In genomic region chr7:116434820-116435341, GRCh38 we compare ENCODE assay signal across 14 cellular contexts.
DNase-seq lines count a peak whose midpoint lies in the region; ATAC-seq and TF ChIP-seq lines count a peak whose summit lies in the region.
"Had no signal": no experiment of that assay in that cellular context is flagged by ENCODE, and none has a peak within 500 bp of the region (broad histone marks: within the 10 kb centered on the region; RNA-seq: fewer than 3 reads in every experiment).

No MANE protein-coding gene starts in this region.

- POLR2A ChIA-PET in PC-9 (lab: Charles Lee; ENCODE audit: unreplicated experiment), result interaction anchor here (0.5 to 0.6 kb wide), 6 partner anchors 36 to 210 kb away, joined by 4 to 9 read pairs (median 5); no protein-coding TSS in a partner anchor

- H3K36me3 ChIP-seq in PC-9 (ENCODE audit: low read depth) (0 out of 2 replicates have a peak, but pooled peaks cover 5% of the 10 kb centered on the region), mesenchymal stem cell (ENCODE audit: control insufficient read depth in 1 of 2, insufficient read depth in 2 of 2, low read depth in 1 of 2, low read length in 2 of 2) (no peaks in the 10 kb centered on the region), tibial nerve (no peaks in the 10 kb centered on the region)
- H3K36me3 ChIP-seq: adrenal gland had no signal

- CTCF ChIA-PET in PC-9 (lab: Charles Lee), result no interaction called here
- CTCF ChIA-PET in Calu3 (lab: Charles Lee), result no interaction called here

- intact Hi-C loops in PC-9 (cut with micrococcal nuclease; ENCODE audit: unreplicated experiment), result loop anchor here (2.0 kb wide), 1 partner anchor 80 kb away; no protein-coding TSS in a partner anchor
- intact Hi-C loops in Calu3 (cut with micrococcal nuclease; ENCODE audit: unreplicated experiment), result no loop called here
- intact Hi-C loops in left ventricle myocardium superior (cut with micrococcal nuclease), result no loop called here

- H3K4me1 Mint-ChIP-seq in Calu3 (ENCODE audit: low read depth, unreplicated experiment) (peaks cover 35% of the 10 kb centered on the region), progenitor cell of endocrine pancreas (ENCODE audit: low read depth) (no peaks in the 10 kb centered on the region)
- H3K4me1 Mint-ChIP-seq: nephron progenitor cell had no signal

- H3K4me1 ChIP-seq in PC-9 (replicated peaks; ENCODE audit: insufficient read depth) (peaks cover 22% of the 10 kb centered on the region), mesenchymal stem cell (ENCODE audit: control insufficient read depth, insufficient read depth, low read depth, low read length) (no peaks in the 10 kb centered on the region), tibial nerve (peaks cover 0 to 29% (median 0%) of the 10 kb centered on the region in 4 donors)
- H3K4me1 ChIP-seq: adrenal gland had no signal

- H4K91ac ChIP-seq in mesenchymal stem cell (ENCODE audit: low read length), result no peak overlapping the region

- H3K4me3 Mint-ChIP-seq in Calu3 (ENCODE audit: low read depth, unreplicated experiment), result no peak overlapping the region
- no peak overlapping the region for H3K4me3 Mint-ChIP-seq in progenitor cell of endocrine pancreas (ENCODE audit: low read depth)
- H3K4me3 Mint-ChIP-seq: nephron progenitor cell had no signal

- TF ChIP-seq EP300 in tibial nerve (IDR thresholded peaks at IDR 0.05), result no peak

- no peaks in the 10 kb centered on the region for H3K79me2 ChIP-seq in PC-9 (ENCODE audit: low read depth)

- no peak overlapping the region for H3K4ac ChIP-seq in mesenchymal stem cell (ENCODE audit: low read depth in 1 of 2, low read length in 2 of 2)

- no peak for ATAC-seq in left ventricle myocardium superior

- H3K18ac ChIP-seq in mesenchymal stem cell (ENCODE audit: low read depth in 1 of 2, low read length in 2 of 2), result no peak overlapping the region

- H3K9ac ChIP-seq in mesenchymal stem cell (ENCODE audit: low read length), result peak overlapping the region; percentile 74

- no peaks in the 10 kb centered on the region for H3K79me1 ChIP-seq in mesenchymal stem cell (replicated peaks; ENCODE audit: low read length, poor library complexity, severe bottlenecking)

- 91% methylated on average over 1 of the region's 1 CpG for WGBS in mesenchymal stem cell
- 49 to 50% methylated on average over 1 of the region's 1 CpG for WGBS in tibial nerve, 2 donors

- H4K20me1 ChIP-seq in PC-9 (ENCODE audit: insufficient read depth), result no peaks in the 10 kb centered on the region

- peak; percentile 97 for DNase-seq in AG10803 (ENCODE audit: low read depth)
- no peak for DNase-seq in PC-9
- no peak for DNase-seq in coronary artery (ENCODE audit: low spot score)
- DNase-seq in mesenchymal stem cell, result no peak
- no peak for DNase-seq in Calu3
- no peak for DNase-seq in left ventricle myocardium superior
- no peak for DNase-seq in tibial nerve (ENCODE audit: low spot score in 2 of 2)
- DNase-seq in progenitor cell of endocrine pancreas (ENCODE audit: low spot score, unreplicated experiment), result no peak
- DNase-seq: activated CD8-positive, alpha-beta memory T cell treated with anti-CD3 and anti-CD28 coated beads, Interleukin-2, amount 50 U/mL, for 48 hours; adrenal gland; C1 segment of cervical spinal cord; NCI-H345; nephron progenitor cell; Right ventricle myocardium superior had no signal

- H3K4me2 ChIP-seq in PC-9 (no peak overlapping the region), mesenchymal stem cell (ENCODE audit: low read length, poor library complexity, severe bottlenecking) (no peak overlapping the region)

- no peak overlapping the region for H2AK5ac ChIP-seq in mesenchymal stem cell (ENCODE audit: low read length, severe bottlenecking)

- H3K27ac Mint-ChIP-seq in Calu3 (ENCODE audit: unreplicated experiment), result no peak overlapping the region
- H3K27ac Mint-ChIP-seq in progenitor cell of endocrine pancreas, result no peak overlapping the region
- H3K27ac Mint-ChIP-seq: nephron progenitor cell had no signal

- H2AFZ ChIP-seq in PC-9, result no peak overlapping the region
- H2AFZ ChIP-seq in mesenchymal stem cell (ENCODE audit: low read depth, low read length), result no peak overlapping the region

- H3K23ac ChIP-seq in mesenchymal stem cell (ENCODE audit: low read length in 2 of 2), result no peak overlapping the region

- H3K27me3 ChIP-seq in PC-9 (ENCODE audit: insufficient read depth, low read depth) (no peaks in the 10 kb centered on the region), mesenchymal stem cell (ENCODE audit: control insufficient read depth in 1 of 2, insufficient read depth in 1 of 2, low read length in 2 of 2) (no peaks in the 10 kb centered on the region), tibial nerve (no peaks in the 10 kb centered on the region)
- H3K27me3 ChIP-seq: adrenal gland had no signal

- H3K27ac ChIP-seq in PC-9 (peak overlapping the region; percentile 35), coronary artery (peak overlapping the region; percentile 30 to 35), mesenchymal stem cell (ENCODE audit: low read length, poor library complexity, severe bottlenecking) (peak overlapping the region; percentile 64), tibial nerve (peak overlapping the region in 1 of 4 donors; percentile 21)
- H3K27ac ChIP-seq: adrenal gland had no signal

- H3K4me3 ChIP-seq in AG10803 (ENCODE audit: low read length) (no peak overlapping the region), PC-9 (no peak overlapping the region), coronary artery (no peak overlapping the region), mesenchymal stem cell (ENCODE audit: insufficient read depth in 1 of 2, low read depth in 1 of 2, low read length in 2 of 2) (no peak overlapping the region), tibial nerve (no peak overlapping the region)
- H3K4me3 ChIP-seq: adrenal gland had no signal

- H3K36me3 Mint-ChIP-seq in Calu3 (ENCODE audit: insufficient read depth, unreplicated experiment), result no peaks in the 10 kb centered on the region
- H3K36me3 Mint-ChIP-seq in progenitor cell of endocrine pancreas (ENCODE audit: insufficient read depth), result no peaks in the 10 kb centered on the region

- H3K9me3 ChIP-seq in PC-9 (ENCODE audit: insufficient read depth, low read depth) (no peaks in the 10 kb centered on the region; the same call in 1 of the 2 replicates), mesenchymal stem cell (ENCODE audit: control insufficient read depth, low read length) (no peaks in the 10 kb centered on the region), tibial nerve (no peaks in the 10 kb centered on the region)
- H3K9me3 ChIP-seq: adrenal gland had no signal

- no peak for TF ChIP-seq POLR2A in tibial nerve (IDR thresholded peaks at IDR 0.05)

- H2BK15ac ChIP-seq in mesenchymal stem cell (ENCODE audit: low read depth, poor library complexity, severe bottlenecking), result no peak overlapping the region

- no peak overlapping the region for H3K14ac ChIP-seq in mesenchymal stem cell (ENCODE audit: low read length in 2 of 2)

- H3K27me3 Mint-ChIP-seq in Calu3 (ENCODE audit: unreplicated experiment) (no peaks in the 10 kb centered on the region), progenitor cell of endocrine pancreas (no peaks in the 10 kb centered on the region)

- H3K9me3 Mint-ChIP-seq in Calu3 (ENCODE audit: low read depth, unreplicated experiment) (peaks cover 2% of the 10 kb centered on the region), progenitor cell of endocrine pancreas (ENCODE audit: low read depth) (no peaks in the 10 kb centered on the region)

- TF ChIP-seq CTCF in AG10803 (conservative IDR thresholded peaks at IDR 0.05; ENCODE audit: low read length), result no peak
- TF ChIP-seq CTCF in PC-9 (conservative IDR thresholded peaks at IDR 0.05), result no peak
- no peak for TF ChIP-seq CTCF in coronary artery (IDR thresholded peaks at IDR 0.05)
- TF ChIP-seq CTCF in Calu3 (IDR thresholded peaks at IDR 0.05; ENCODE audit: unreplicated experiment), result no peak
- TF ChIP-seq CTCF in tibial nerve (IDR thresholded peaks at IDR 0.05), result no peak
- no peak for TF ChIP-seq CTCF in progenitor cell of endocrine pancreas (IDR thresholded peaks at IDR 0.05; ENCODE audit: unreplicated experiment)

- H2BK5ac ChIP-seq in mesenchymal stem cell (ENCODE audit: low read depth, low read length, poor library complexity, severe bottlenecking), result no peak overlapping the region

- peaks cover 7% of the 10 kb centered on the region; the same call in 1 of the 2 replicates for H3F3A ChIP-seq in PC-9 (ENCODE audit: insufficient read depth, low read depth)

- no peak overlapping the region for H4K8ac ChIP-seq in mesenchymal stem cell (ENCODE audit: low read length)

- H3K9me2 ChIP-seq in PC-9 (ENCODE audit: insufficient read depth), result no peaks in the 10 kb centered on the region

- H2BK12ac ChIP-seq in mesenchymal stem cell (ENCODE audit: low read length in 2 of 2), result no peak overlapping the region

- no peak overlapping the region for H2BK120ac ChIP-seq in mesenchymal stem cell (ENCODE audit: low read depth, low read length)

- no TSS peak for BruUV-seq in PC-9 (replicated peaks; lab: Mats Ljungman, UMichigan)
- no TSS peak for BruUV-seq in Calu3 (replicated peaks; lab: Mats Ljungman, UMichigan)
